In the genomic region with DNA sequence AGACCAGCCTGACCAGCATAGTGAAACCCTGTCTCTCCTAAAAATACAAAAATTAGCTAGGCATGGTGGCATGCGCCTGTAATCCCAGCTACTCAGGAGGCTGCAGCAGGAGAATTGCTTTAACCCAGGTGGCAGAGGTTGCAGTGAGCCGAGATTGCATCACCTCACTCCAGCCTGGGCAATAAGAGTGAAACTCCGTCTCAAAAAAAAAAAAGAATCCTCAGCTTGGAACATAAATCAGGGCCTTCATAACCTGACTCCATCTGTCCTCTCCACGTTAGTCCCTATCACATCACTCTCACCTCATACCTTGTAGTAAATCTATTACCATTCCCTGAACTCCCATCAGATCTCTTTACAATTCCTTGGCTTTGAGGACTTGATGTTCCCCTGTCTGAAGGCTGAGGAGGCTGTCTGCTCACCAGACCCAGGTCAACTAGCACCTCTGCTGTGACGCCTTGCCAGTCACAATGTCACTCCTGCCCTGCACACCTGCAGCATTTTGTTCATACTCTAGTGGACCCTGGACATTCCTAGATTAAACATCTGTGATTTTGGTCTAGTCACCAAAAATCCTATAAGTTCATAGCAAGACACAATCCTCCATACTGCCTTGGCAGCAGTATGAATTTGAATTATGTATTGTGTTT, we compare ENCODE assay signal across 24 cellular contexts. TPM values are rescaled to one million over a fixed set of nuclear protein-coding genes. Genes with fewer than 3 reads are reported as not detected.
"Had no signal": no experiment of that assay in that cellular context is flagged by ENCODE, and none has a peak within 500 bp of the region (broad histone marks: within the 10 kb centered on the region; RNA-seq: fewer than 3 reads in every experiment).

No MANE protein-coding gene starts in this region.

- H3K4me1 ChIP-seq: esophagus squamous epithelium, spleen had no signal

- H3K27ac ChIP-seq: esophagus squamous epithelium, gastroesophageal sphincter, lower lobe of right lung, spleen, upper lobe of left lung, VCaP had no signal

- H3K36me3 ChIP-seq: esophagus squamous epithelium, gastroesophageal sphincter, lower lobe of right lung, spleen, thoracic aorta, upper lobe of left lung had no signal

- H3K36me3 Mint-ChIP-seq: activated naive CD8-positive, alpha-beta T cell treated with anti-CD3 and anti-CD28 coated beads, Interleukin-2, amount 10 ng/mL, durations not matched to agents 7 days and 5 days; naive thymus-derived CD4-positive, alpha-beta T cell had no signal

- DNase-seq: activated CD4-positive, alpha-beta memory T cell treated with anti-CD3 and anti-CD28 coated beads, Interleukin-2, amount 10 ng/mL, durations not matched to agents 7 days and 5 days; activated CD4-positive, alpha-beta T cell treated with anti-CD3 and anti-CD28 coated beads, Interleukin-2, amount 10 ng/mL, durations not matched to agents 24 days and 14 days; activated effector memory CD4-positive, alpha-beta T cell treated with Interleukin-2 at 50 U/mL for 16 hours; activated naive CD4-positive, alpha-beta T cell treated with anti-CD3 and anti-CD28 coated beads for 36 hours; activated naive CD8-positive, alpha-beta T cell treated with anti-CD3 and anti-CD28 coated beads, Interleukin-2, amount 10 ng/mL, durations not matched to agents 7 days and 5 days; activated T-cell treated with anti-CD3 and anti-CD28 coated beads, Interleukin-2, amount 50 U/mL, for 72 hours; amniotic stem cell; cortex of kidney; endodermal cell; esophagus squamous epithelium; head of caudate nucleus; islet precursor cell; left colon; lower lobe of right lung; naive thymus-derived CD4-positive, alpha-beta T cell; spleen; stimulated activated CD4-positive, alpha-beta T cell treated with anti-CD3 and anti-CD28 coated beads, Interleukin-4, amount 100 ng/mL, for 1 hour; stimulated activated naive CD4-positive, alpha-beta T cell treated with Interleukin-2 at 50 U/mL for 16 hours; T-helper 2 cell had no signal

- H3K27ac Mint-ChIP-seq: activated CD4-positive, alpha-beta memory T cell treated with anti-CD3 and anti-CD28 coated beads, Interleukin-2, amount 10 ng/mL, durations not matched to agents 7 days and 5 days; activated CD4-positive, alpha-beta T cell treated with anti-CD3 and anti-CD28 coated beads, Interleukin-2, amount 10 ng/mL, durations not matched to agents 24 days and 14 days; activated naive CD4-positive, alpha-beta T cell treated with anti-CD3 and anti-CD28 coated beads for 36 hours; activated naive CD8-positive, alpha-beta T cell treated with anti-CD3 and anti-CD28 coated beads, Interleukin-2, amount 10 ng/mL, durations not matched to agents 7 days and 5 days; activated T-cell treated with anti-CD3 and anti-CD28 coated beads, Interleukin-2, amount 50 U/mL, for 72 hours; endodermal cell; naive thymus-derived CD4-positive, alpha-beta T cell had no signal

- ATAC-seq: activated CD4-positive, CD25-positive, alpha-beta regulatory T cell treated with anti-CD3 and anti-CD28 coated beads, Interleukin-2, amount 50 U/mL, for 24 hours; activated T-cell treated with anti-CD3 and anti-CD28 coated beads, Interleukin-2, amount 50 U/mL, for 72 hours; gastroesophageal sphincter; left colon; lower lobe of right lung; naive thymus-derived CD4-positive, alpha-beta T cell had no signal

- H3K4me1 Mint-ChIP-seq: activated CD4-positive, alpha-beta memory T cell treated with anti-CD3 and anti-CD28 coated beads, Interleukin-2, amount 10 ng/mL, durations not matched to agents 7 days and 5 days; activated CD4-positive, alpha-beta T cell treated with anti-CD3 and anti-CD28 coated beads, Interleukin-2, amount 10 ng/mL, durations not matched to agents 24 days and 14 days; activated naive CD8-positive, alpha-beta T cell treated with anti-CD3 and anti-CD28 coated beads, Interleukin-2, amount 10 ng/mL, durations not matched to agents 7 days and 5 days had no signal

- H3K4me3 Mint-ChIP-seq: activated CD4-positive, alpha-beta memory T cell treated with anti-CD3 and anti-CD28 coated beads, Interleukin-2, amount 10 ng/mL, durations not matched to agents 7 days and 5 days; activated CD4-positive, alpha-beta T cell treated with anti-CD3 and anti-CD28 coated beads, Interleukin-2, amount 10 ng/mL, durations not matched to agents 24 days and 14 days; activated naive CD4-positive, alpha-beta T cell treated with anti-CD3 and anti-CD28 coated beads for 36 hours; activated naive CD8-positive, alpha-beta T cell treated with anti-CD3 and anti-CD28 coated beads, Interleukin-2, amount 10 ng/mL, durations not matched to agents 7 days and 5 days; activated T-cell treated with anti-CD3 and anti-CD28 coated beads, Interleukin-2, amount 50 U/mL, for 72 hours; endodermal cell; naive thymus-derived CD4-positive, alpha-beta T cell had no signal

- H3K4me3 ChIP-seq: esophagus squamous epithelium, gastroesophageal sphincter, lower lobe of right lung, spleen, upper lobe of left lung had no signal

- H3K9me3 Mint-ChIP-seq: activated CD4-positive, alpha-beta memory T cell treated with anti-CD3 and anti-CD28 coated beads, Interleukin-2, amount 10 ng/mL, durations not matched to agents 7 days and 5 days; activated CD4-positive, alpha-beta T cell treated with anti-CD3 and anti-CD28 coated beads, Interleukin-2, amount 10 ng/mL, durations not matched to agents 24 days and 14 days; activated naive CD4-positive, alpha-beta T cell treated with anti-CD3 and anti-CD28 coated beads for 36 hours; activated naive CD8-positive, alpha-beta T cell treated with anti-CD3 and anti-CD28 coated beads, Interleukin-2, amount 10 ng/mL, durations not matched to agents 7 days and 5 days; activated T-cell treated with anti-CD3 and anti-CD28 coated beads, Interleukin-2, amount 50 U/mL, for 72 hours; endodermal cell; naive thymus-derived CD4-positive, alpha-beta T cell had no signal

- H3K9me3 ChIP-seq: esophagus squamous epithelium, gastroesophageal sphincter, lower lobe of right lung, spleen, thoracic aorta, upper lobe of left lung had no signal

- H3K27me3 ChIP-seq: esophagus squamous epithelium, gastroesophageal sphincter, spleen, upper lobe of left lung had no signal

- H3K27me3 Mint-ChIP-seq: activated CD4-positive, alpha-beta memory T cell treated with anti-CD3 and anti-CD28 coated beads, Interleukin-2, amount 10 ng/mL, durations not matched to agents 7 days and 5 days had no signal

RNA-seq across cellular contexts. Expression of a gene that starts 15.9 kb away (rescaled TPM):
- polyA plus RNA-seq: naive thymus-derived CD4-positive, alpha-beta T cell had no signal
